In genomic region chr14:26282578-26282977, GRCh38 we compare ENCODE assay signal across 22 cellular contexts.
A peak's percentile ranks its signal among the peaks of the same experiment; 100 is the strongest.
DNase-seq lines count a peak whose midpoint lies in the region; ATAC-seq and TF ChIP-seq lines count a peak whose summit lies in the region.
"Had no signal": no experiment of that assay in that cellular context is flagged by ENCODE, and none has a peak within 500 bp of the region (broad histone marks: within the 10 kb centered on the region; RNA-seq: fewer than 3 reads in every experiment).

No MANE protein-coding gene starts in this region.

- H3K27me3 Mint-ChIP-seq in H9 (ENCODE audit: low read depth) (no peaks in the 10 kb centered on the region; the same call in 1 of the 2 replicates), progenitor cell of endocrine pancreas (no peaks in the 10 kb centered on the region)
- H3K27me3 Mint-ChIP-seq: activated CD4-positive, alpha-beta memory T cell treated with anti-CD3 and anti-CD28 coated beads, Interleukin-2, amount 10 ng/mL, durations not matched to agents 7 days and 5 days; B cell; naive thymus-derived CD4-positive, alpha-beta T cell had no signal

- H3K4me3 Mint-ChIP-seq in H9: no peak overlapping the region
- H3K4me3 Mint-ChIP-seq in progenitor cell of endocrine pancreas (ENCODE audit: low read depth): no peak overlapping the region
- H3K4me3 Mint-ChIP-seq: activated CD4-positive, alpha-beta memory T cell treated with anti-CD3 and anti-CD28 coated beads, Interleukin-2, amount 10 ng/mL, durations not matched to agents 7 days and 5 days; activated T-cell treated with anti-CD3 and anti-CD28 coated beads, Interleukin-2, amount 50 U/mL, for 4 hours; B cell; naive thymus-derived CD4-positive, alpha-beta T cell had no signal

- H4K5ac ChIP-seq in H9 (ENCODE audit: insufficient read length, low read depth, low read length): no peak overlapping the region

- WGBS in H9 (ENCODE audit: extremely low coverage, insufficient read length, low lambda C conversion rate): no CpG with 5 or more reads among the region's 2 CpGs
- 41 to 70% methylated on average over 2 of the region's 2 CpGs for WGBS in lower leg skin, 2 donors

- no peak overlapping the region for H2BK20ac ChIP-seq in H9 (ENCODE audit: low read depth, low read length, poor library complexity, severe bottlenecking)

- no peak for TF ChIP-seq POLR2A in lower leg skin (IDR thresholded peaks at IDR 0.05)

- H3K9me3 ChIP-seq in H9 (ENCODE audit: control insufficient read depth, low read depth, low read length): no peaks in the 10 kb centered on the region
- H3K9me3 ChIP-seq: lower lobe of right lung, pancreas, vagina had no signal

- no peak overlapping the region for H2AK5ac ChIP-seq in H9 (ENCODE audit: insufficient read length, low read length)

- intact Hi-C loops in lower leg skin (cut with DNase I; ENCODE audit: low total_unique reads): no loop called here

- H3K4me2 ChIP-seq in H9 (ENCODE audit: insufficient read depth, insufficient read length, low read length): no peak overlapping the region

- H3K79me2 ChIP-seq in H9 (ENCODE audit: insufficient read depth, low read length): no peaks in the 10 kb centered on the region

- H2BK12ac ChIP-seq in H9 (ENCODE audit: insufficient read length, low read depth, low read length): no peak overlapping the region

- no peak for DNase-seq in H9
- peak; percentile 65 for DNase-seq in NCI-H748 treated with DMSO at 0.1 percent for 48 hours (lab: John Stamatoyannopoulos, UW)
- DNase-seq in epithelial cell of esophagus (ENCODE audit: low read depth): peak; percentile 79
- DNase-seq in progenitor cell of endocrine pancreas (ENCODE audit: low spot score, unreplicated experiment): no peak
- no peak for DNase-seq in SKM-1 (lab: John Stamatoyannopoulos, UW; ENCODE audit: unreplicated experiment)
- no peak for DNase-seq in lower leg skin (ENCODE audit: low spot score in 2 of 2)
- DNase-seq in HuH-7.5 (ENCODE audit: low spot score): no peak
- DNase-seq: activated CD4-positive, alpha-beta memory T cell treated with anti-CD3 and anti-CD28 coated beads, Interleukin-2, amount 10 ng/mL, durations not matched to agents 7 days and 5 days; activated T-cell treated with anti-CD3 and anti-CD28 coated beads, Interleukin-2, amount 50 U/mL, for 4 hours; brain microvascular endothelial cell; lower lobe of right lung; naive thymus-derived CD4-positive, alpha-beta T cell; NCI-H1436 treated with DMSO at 0.1 percent for 48 hours; NCI-H446 treated with DMSO at 0.1 percent for 48 hours; pancreas; stimulated activated CD4-positive, alpha-beta T cell treated with anti-CD3 and anti-CD28 coated beads, Interleukin-4, amount 100 ng/mL, for 1 hour; T-helper 1 cell; WERI-Rb-1 had no signal

- no peak overlapping the region for H3K9ac ChIP-seq in H9 (ENCODE audit: extremely low read depth, insufficient read length, low read length)

- H4K20me1 ChIP-seq in H9 (ENCODE audit: control insufficient read depth, insufficient read depth, insufficient read length): no peaks in the 10 kb centered on the region

- H3K27ac ChIP-seq in H9 (ENCODE audit: insufficient read length, low read depth, low read length): no peak overlapping the region
- H3K27ac ChIP-seq: brain microvascular endothelial cell, lower lobe of right lung, pancreas, WERI-Rb-1 had no signal

- peak overlapping the region; percentile 62 for H2AFZ ChIP-seq in H9 (ENCODE audit: low read length)

- no peak overlapping the region for H3K27ac Mint-ChIP-seq in H9
- peak overlapping the region; percentile 50 for H3K27ac Mint-ChIP-seq in progenitor cell of endocrine pancreas
- H3K27ac Mint-ChIP-seq: activated CD4-positive, alpha-beta memory T cell treated with anti-CD3 and anti-CD28 coated beads, Interleukin-2, amount 10 ng/mL, durations not matched to agents 7 days and 5 days; activated naive CD4-positive, alpha-beta T cell treated with anti-CD3 and anti-CD28 coated beads, Interleukin-2, amount 50 U/mL, for 72 hours; B cell had no signal

- no peak overlapping the region for H3K56ac ChIP-seq in H9 (ENCODE audit: insufficient read length, low read depth, low read length)

- H3K4me1 Mint-ChIP-seq in H9 (peaks cover 22 to 29% of the 10 kb centered on the region in 2 experiments), progenitor cell of endocrine pancreas (ENCODE audit: low read depth) (peaks cover 17% of the 10 kb centered on the region)
- H3K4me1 Mint-ChIP-seq: activated CD4-positive, alpha-beta memory T cell treated with anti-CD3 and anti-CD28 coated beads, Interleukin-2, amount 10 ng/mL, durations not matched to agents 7 days and 5 days; B cell; naive thymus-derived CD4-positive, alpha-beta T cell had no signal

- no peaks in the 10 kb centered on the region for H3K79me1 ChIP-seq in H9 (ENCODE audit: insufficient read depth, low read depth, low read length, poor library complexity, severe bottlenecking)

- H4K91ac ChIP-seq in H9 (ENCODE audit: insufficient read length, low read depth, low read length): no peak overlapping the region

- no peak overlapping the region for H3T11ph ChIP-seq in H9 (ENCODE audit: low read length)

- no peak overlapping the region for H2BK15ac ChIP-seq in H9 (ENCODE audit: low read depth, low read length)

- H3K4me3 ChIP-seq in epithelial cell of esophagus (ENCODE audit: low read length): no peak overlapping the region
- no peak overlapping the region for H3K4me3 ChIP-seq in lower leg skin (ENCODE audit: low read depth, poor library complexity, severe bottlenecking)
- H3K4me3 ChIP-seq: lower lobe of right lung, pancreas, vagina had no signal

- peaks cover 7% of the 10 kb centered on the region for H3K4me1 ChIP-seq in H9 (ENCODE audit: insufficient read depth, low read length)
- H3K4me1 ChIP-seq: pancreas had no signal

- no peak overlapping the region for H3K18ac ChIP-seq in H9 (ENCODE audit: insufficient read length, low read depth, low read length)

- H3K36me3 Mint-ChIP-seq in H9 (ENCODE audit: insufficient read depth in 1 of 3, low read depth in 3 of 3) (no peaks in the 10 kb centered on the region), progenitor cell of endocrine pancreas (ENCODE audit: insufficient read depth) (no peaks in the 10 kb centered on the region)
- H3K36me3 Mint-ChIP-seq: activated naive CD4-positive, alpha-beta T cell treated with anti-CD3 and anti-CD28 coated beads, Interleukin-2, amount 50 U/mL, for 72 hours; naive thymus-derived CD4-positive, alpha-beta T cell had no signal

- no peak overlapping the region for H2BK5ac ChIP-seq in H9 (ENCODE audit: insufficient read length, low read length)

- H3K14ac ChIP-seq in H9 (ENCODE audit: insufficient read depth, low read length): peak overlapping the region; percentile 75; the same call in 1 of the 2 replicates

- H3K9me3 Mint-ChIP-seq in H9 (no peaks in the 10 kb centered on the region), progenitor cell of endocrine pancreas (ENCODE audit: low read depth) (no peaks in the 10 kb centered on the region)

- H2BK120ac ChIP-seq in H9 (ENCODE audit: low read depth, low read length, poor library complexity, severe bottlenecking): no peak overlapping the region

- H3K4ac ChIP-seq in H9 (ENCODE audit: low read depth, low read length): no peak overlapping the region

- no peak for ATAC-seq in HG02678 (IDR thresholded peaks at IDR 0.05; ENCODE audit: unreplicated experiment)
- ATAC-seq: activated naive CD4-positive, alpha-beta T cell treated with anti-CD3 and anti-CD28 coated beads, Interleukin-2, amount 50 U/mL, for 72 hours; activated T-cell treated with anti-CD3 and anti-CD28 coated beads, Interleukin-2, amount 50 U/mL, for 4 hours; lower lobe of right lung; naive thymus-derived CD4-positive, alpha-beta T cell; pancreas had no signal

- no peak overlapping the region for H4K8ac ChIP-seq in H9 (replicated peaks; ENCODE audit: insufficient read length, low read depth, low read length)

- no peak overlapping the region for H3K23ac ChIP-seq in H9 (ENCODE audit: insufficient read length, low read depth, low read length)

- no peaks in the 10 kb centered on the region for H3K27me3 ChIP-seq in H9 (ENCODE audit: insufficient read depth, low read length)
- H3K27me3 ChIP-seq: brain microvascular endothelial cell, pancreas, vagina had no signal

- H3K23me2 ChIP-seq in H9 (ENCODE audit: insufficient read length, low read depth, low read length, poor library complexity, severe bottlenecking): no peaks in the 10 kb centered on the region

- TF ChIP-seq CTCF in H9 (conservative IDR thresholded peaks at IDR 0.05) (no peak), epithelial cell of esophagus (IDR thresholded peaks at IDR 0.05; ENCODE audit: insufficient read depth, low read depth, low read length, missing control alignments) (no peak), progenitor cell of endocrine pancreas (IDR thresholded peaks at IDR 0.05; ENCODE audit: unreplicated experiment) (no peak), lower leg skin (IDR thresholded peaks at IDR 0.05) (no peak)

Comparison
In these comparisons a context has a peak if more than half of its experiments do, and no peak if none do; other contexts are left out.
1. DNase-seq: peak in NCI-H748 treated with DMSO at 0.1 percent for 48 hours (single experiment) and epithelial cell of esophagus (single experiment); none in H9 (single experiment), progenitor cell of endocrine pancreas (single experiment), SKM-1 (single experiment), lower leg skin (0 of 2) and HuH-7.5 (single experiment).